Comparison of ENCODE assay signal across 11 cellular contexts in the genomic region with DNA sequence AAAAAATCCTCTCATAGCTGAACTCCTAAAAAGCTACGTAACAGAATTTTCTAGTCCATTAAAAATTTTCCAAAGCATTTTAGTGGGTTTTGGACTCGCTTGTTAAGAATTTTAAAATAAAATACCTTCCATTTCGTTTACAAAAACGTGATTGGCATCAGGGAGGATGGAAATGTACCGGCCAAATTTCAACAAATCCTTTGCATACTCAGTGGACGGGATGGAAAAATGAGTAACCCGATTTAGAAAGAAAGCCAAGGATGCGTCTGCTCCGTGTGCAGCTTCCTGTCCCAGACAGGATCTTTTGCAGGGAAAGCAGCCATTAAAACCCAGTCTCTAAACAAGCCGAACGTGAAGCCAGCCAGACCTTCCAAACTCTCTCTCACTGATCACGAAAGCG. TPM values are rescaled to one million over a fixed set of nuclear protein-coding genes. Genes with fewer than 3 reads are reported as not detected.
DNase-seq lines count a peak whose midpoint lies in the region; ATAC-seq and TF ChIP-seq lines count a peak whose summit lies in the region.
"Had no signal": no experiment of that assay in that cellular context is flagged by ENCODE, and none has a peak within 500 bp of the region (broad histone marks: within the 10 kb centered on the region; RNA-seq: fewer than 3 reads in every experiment).

No MANE protein-coding gene starts in this region.

- DNase-seq in cardiac muscle cell (ENCODE audit: low read depth in 1 of 2, low spot score in 1 of 2) = peak in 1 of 2 donors; percentile 79
- DNase-seq in Right ventricle myocardium inferior (ENCODE audit: missing footprints) = no peak
- DNase-seq in fibroblast of lung (ENCODE audit: low read depth in 2 of 2) = peak; percentile 61 to 81
- DNase-seq in ovary = peak in 1 of 5 donors; percentile 51
- no peak for DNase-seq in HuH-7.5 (ENCODE audit: low spot score)
- DNase-seq in HEK293T (ENCODE audit: extremely low spot score) = no peak
- no peak for DNase-seq in NCI-H2107 (lab: John Stamatoyannopoulos, UW)
- DNase-seq: AML-193, KBM-7, mesendoderm had no signal

- peaks cover 30% of the 10 kb centered on the region for H3K4me1 ChIP-seq in cardiac muscle cell (ENCODE audit: low read depth)
- H3K4me1 ChIP-seq in fibroblast of lung (ENCODE audit: control insufficient read depth, extremely low read depth, insufficient read depth, low read length) = peaks cover 18% of the 10 kb centered on the region
- peaks cover 14% of the 10 kb centered on the region for H3K4me1 ChIP-seq in ovary (ENCODE audit: insufficient read depth)

- H3K36me3 ChIP-seq in cardiac muscle cell = no peaks in the 10 kb centered on the region
- no peaks in the 10 kb centered on the region for H3K36me3 ChIP-seq in fibroblast of lung (ENCODE audit: control insufficient read depth, insufficient read depth, low read length)
- no peaks in the 10 kb centered on the region for H3K36me3 ChIP-seq in ovary

- no peak for ATAC-seq in Right ventricle myocardium inferior
- ATAC-seq in GM18858 (IDR thresholded peaks at IDR 0.05; ENCODE audit: unreplicated experiment) = no peak

- TF ChIP-seq POLR2A in ovary (IDR thresholded peaks at IDR 0.05) = no peak

- H3K4me2 ChIP-seq in fibroblast of lung (ENCODE audit: extremely low read depth, insufficient read depth, low read length) = peak overlapping the region; percentile 67

- no peak for TF ChIP-seq CTCF in cardiac muscle cell (IDR thresholded peaks at IDR 0.05; ENCODE audit: low read depth, low read length)
- no peak for TF ChIP-seq CTCF in fibroblast of lung (conservative IDR thresholded peaks at IDR 0.05 in 1 of 2, IDR thresholded peaks at IDR 0.05 in 1 of 2; ENCODE audit: low read depth in 1 of 2, low read length in 2 of 2)
- no peak for TF ChIP-seq CTCF in ovary (IDR thresholded peaks at IDR 0.05)

- peak overlapping the region; percentile 11 for H3K9ac ChIP-seq in fibroblast of lung (ENCODE audit: insufficient read depth, low read length)

- no peak overlapping the region for H2AFZ ChIP-seq in fibroblast of lung (ENCODE audit: low read length)

- WGBS in ovary, 3 donors = 4 to 8% (median 4%) methylated on average over 13 of the region's 13 CpGs

- POLR2A ChIA-PET in HEK293T (lab: Yijun Ruan, JAX) = no interaction called here

- H3K27me3 ChIP-seq in cardiac muscle cell (no peaks in the 10 kb centered on the region), fibroblast of lung (ENCODE audit: control insufficient read depth, insufficient read depth, low read length) (no peaks in the 10 kb centered on the region), ovary (no peaks in the 10 kb centered on the region)

- intact Hi-C loops in Right ventricle myocardium inferior (cut with DNase I) (no loop called here), ovary (cut with DNase I) (loop anchor here in 1 of 4 donors (10.0 kb wide), 1 partner anchor 52 kb away; a partner anchor contains a TSS)

- H3K4me3 ChIP-seq in cardiac muscle cell (no peak overlapping the region), fibroblast of lung (replicated peaks in 1 of 4; ENCODE audit: control extremely low read depth in 1 of 4, insufficient read depth in 1 of 4, low read depth in 3 of 4, low read length in 4 of 4) (peak overlapping the region; percentile 2 to 41 (median 24)), ovary (no peak overlapping the region)

- H3K27ac ChIP-seq in cardiac muscle cell (peak overlapping the region; percentile 86), fibroblast of lung (ENCODE audit: insufficient read depth, low read length) (peak overlapping the region; percentile 84), ovary (peak overlapping the region; percentile 31 to 74)

- TF ChIP-seq EP300 in ovary (IDR thresholded peaks at IDR 0.05) = no peak

- H3K9me3 ChIP-seq in cardiac muscle cell (ENCODE audit: low read depth) = no peaks in the 10 kb centered on the region
- no peaks in the 10 kb centered on the region for H3K9me3 ChIP-seq in fibroblast of lung (ENCODE audit: control insufficient read depth, insufficient read depth, low read depth, low read length)
- H3K9me3 ChIP-seq in ovary = no peaks in the 10 kb centered on the region

- CTCF ChIA-PET in HEK293T (lab: Yijun Ruan, JAX) = interaction anchor here (0.7 kb wide), 1 partner anchor 1500 kb away, joined by 3 read pairs; no protein-coding TSS in a partner anchor

- H4K20me1 ChIP-seq in fibroblast of lung (ENCODE audit: control insufficient read depth, extremely low read depth, insufficient read depth, low read length) = no peaks in the 10 kb centered on the region

- H3K79me2 ChIP-seq in fibroblast of lung (ENCODE audit: control insufficient read depth, insufficient read depth, low read length) = peaks cover 62% of the 10 kb centered on the region

TF ChIP-seq in HEK293T, 16 proteins besides CTCF, POLR2A, EP300 and RAD21:
- TF ChIP-seq TARDBP (IDR thresholded peaks at IDR 0.05) (no peak), ELF4 (IDR thresholded peaks at IDR 0.05) (no peak), ZNF384 (IDR thresholded peaks at IDR 0.05) (no peak), HDGF (IDR thresholded peaks at IDR 0.05; ENCODE audit: borderline replicate concordance) (no peak), LEF1 (IDR thresholded peaks at IDR 0.05; ENCODE audit: borderline replicate concordance) (no peak), SP1 (IDR thresholded peaks at IDR 0.05) (no peak), CTBP1 (IDR thresholded peaks at IDR 0.05; ENCODE audit: borderline replicate concordance) (no peak), FOXK2 (IDR thresholded peaks at IDR 0.05) (no peak), L3MBTL2 (conservative IDR thresholded peaks at IDR 0.05) (no peak), NFRKB (IDR thresholded peaks at IDR 0.05) (no peak)
- TF ChIP-seq, protein P1, sequence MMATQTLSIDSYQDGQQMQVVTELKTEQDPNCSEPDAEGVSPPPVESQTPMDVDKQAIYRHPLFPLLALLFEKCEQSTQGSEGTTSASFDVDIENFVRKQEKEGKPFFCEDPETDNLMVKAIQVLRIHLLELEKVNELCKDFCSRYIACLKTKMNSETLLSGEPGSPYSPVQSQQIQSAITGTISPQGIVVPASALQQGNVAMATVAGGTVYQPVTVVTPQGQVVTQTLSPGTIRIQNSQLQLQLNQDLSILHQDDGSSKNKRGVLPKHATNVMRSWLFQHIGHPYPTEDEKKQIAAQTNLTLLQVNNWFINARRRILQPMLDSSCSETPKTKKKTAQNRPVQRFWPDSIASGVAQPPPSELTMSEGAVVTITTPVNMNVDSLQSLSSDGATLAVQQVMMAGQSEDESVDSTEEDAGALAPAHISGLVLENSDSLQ (IDR thresholded peaks at IDR 0.05) = no peak

RNA-seq across cellular contexts. Expression of a gene that starts 15.6 kb away (rescaled TPM):
- 65.7 and 70.3 TPM in 2 replicates for total RNA-seq in cardiac muscle cell
- 59.6 and 68.8 TPM in 2 replicates for polyA plus RNA-seq in cardiac muscle cell
- total RNA-seq in Right ventricle myocardium inferior = 43.1 TPM
- total RNA-seq in fibroblast of lung = 19.5 and 28.2 TPM in 2 replicates
- 37.2 and 40.3 TPM in 2 replicates for polyA plus RNA-seq in fibroblast of lung
- polyA plus RNA-seq in fibroblast of lung (2012) = 55.8 and 60.3 TPM in 2 replicates
- polyA minus RNA-seq in fibroblast of lung (ENCODE audit: low replicate concordance) = 82.2 and 114 TPM in 2 replicates
- 10 to 100 TPM; 24.9 to 48.3 (median 38.6) TPM for total RNA-seq in ovary
- 10 to 100 TPM; 15.3 to 30.3 TPM for polyA plus RNA-seq in ovary

RNA-seq across cellular contexts. Expression of a gene that starts 55.4 kb away (rescaled TPM):
- total RNA-seq in cardiac muscle cell = 3.6 and 4.1 TPM in 2 replicates
- 2.9 and 4.3 TPM in 2 replicates for polyA plus RNA-seq in cardiac muscle cell
- 4.7 TPM for total RNA-seq in Right ventricle myocardium inferior
- total RNA-seq in fibroblast of lung = 20.5 and 26.3 TPM in 2 replicates
- 8.8 and 18.5 TPM in 2 replicates for polyA plus RNA-seq in fibroblast of lung
- 13.1 and 24.4 TPM in 2 replicates for polyA plus RNA-seq in fibroblast of lung (2012)
- polyA minus RNA-seq in fibroblast of lung (ENCODE audit: low replicate concordance) = 4.9 and 10.7 TPM in 2 replicates
- total RNA-seq in ovary = 100 to 1,000 TPM in 1 of 7 donors, 10 to 100 TPM in 6; 15.0 to 153 (median 19.4) TPM
- 10 to 100 TPM; 13.3 to 25.2 TPM for polyA plus RNA-seq in ovary

Comparison
In these comparisons a context has a peak if more than half of its experiments do, and no peak if none do; other contexts are left out.
1. DNase-seq: peak in fibroblast of lung (2 of 2); none in Right ventricle myocardium inferior (single experiment), HuH-7.5 (single experiment), HEK293T (single experiment) and NCI-H2107 (single experiment).
2. H3K4me3 ChIP-seq: peak in fibroblast of lung (4 of 4); none in cardiac muscle cell (single experiment) and ovary (single experiment).
3. Peak in every context shown above with its lines, with median percentiles within 50 percentile points of each other: H3K27ac ChIP-seq.